ENCODE assay signal across 8 cellular contexts in the genomic region with DNA sequence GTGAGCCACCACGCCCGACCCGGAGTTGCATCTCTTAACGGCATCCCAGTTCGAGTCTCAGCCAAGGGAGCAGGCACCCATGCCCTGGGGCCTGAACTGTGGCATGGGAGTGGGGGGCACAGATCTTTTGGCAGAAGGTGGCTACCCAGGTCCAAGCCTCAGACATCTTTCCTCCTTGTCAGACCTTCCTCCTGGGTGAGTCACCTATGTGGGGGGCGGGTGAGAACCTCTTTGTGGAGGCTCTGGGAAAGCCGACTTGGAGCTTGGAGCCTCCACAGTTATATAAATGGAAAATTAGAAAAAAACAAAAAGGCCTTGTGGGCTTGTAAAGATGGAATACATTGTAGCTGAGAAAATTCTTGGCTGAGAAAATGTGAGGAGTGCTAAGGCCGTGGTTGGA.
DNase-seq lines count a peak whose midpoint lies in the region; ATAC-seq and TF ChIP-seq lines count a peak whose summit lies in the region.

No MANE protein-coding gene starts in this region.

- DNase-seq in left ventricle myocardium inferior (no peak), Right ventricle myocardium inferior (ENCODE audit: missing footprints) (no peak), kidney tubule cell (ENCODE audit: low spot score) (peak; percentile 39), uterus (no peak), NCI-H446 treated with DMSO at 0.1 percent for 48 hours (lab: John Stamatoyannopoulos, UW) (no peak), GM20000 (ENCODE audit: low spot score) (no peak), SIG-M5 treated with dmso at 0.1 percent for 504 hours (lab: John Stamatoyannopoulos, UW; ENCODE audit: unreplicated experiment) (no peak)

- H3K27me3 ChIP-seq in left ventricle myocardium inferior (ENCODE audit: low read depth), result no peaks in the 10 kb centered on the region
- H3K27me3 ChIP-seq in uterus, result no peaks in the 10 kb centered on the region

- H3K9me3 ChIP-seq in left ventricle myocardium inferior (replicated peaks), result no peaks in the 10 kb centered on the region
- no peaks in the 10 kb centered on the region for H3K9me3 ChIP-seq in uterus

- H3K36me3 ChIP-seq in left ventricle myocardium inferior (no peaks in the 10 kb centered on the region), uterus (no peaks in the 10 kb centered on the region)

- intact Hi-C loops in left ventricle myocardium inferior (cut with micrococcal nuclease) (no loop called here), Right ventricle myocardium inferior (cut with DNase I) (loop anchor here (5.0 kb wide), 2 partner anchors 362 to 497 kb away; a partner anchor contains a TSS), uterus (cut with DNase I; ENCODE audit: low total_unique reads) (no loop called here)

- peaks cover 40% of the 10 kb centered on the region for H3K4me1 ChIP-seq in left ventricle myocardium inferior
- peaks cover 0 to 10% of the 10 kb centered on the region in 2 donors for H3K4me1 ChIP-seq in uterus

- no peak for ATAC-seq in Right ventricle myocardium inferior

- TF ChIP-seq POLR2A in uterus (IDR thresholded peaks at IDR 0.05), result no peak

- no peak for TF ChIP-seq CTCF in left ventricle myocardium inferior (IDR thresholded peaks at IDR 0.05; ENCODE audit: borderline replicate concordance)
- no peak for TF ChIP-seq CTCF in uterus (IDR thresholded peaks at IDR 0.05)
- no peak for TF ChIP-seq CTCF in GM20000 (IDR thresholded peaks at IDR 0.05; ENCODE audit: extremely low read depth, missing control alignments)

- H3K4me3 ChIP-seq in left ventricle myocardium inferior (no peak overlapping the region), uterus (no peak overlapping the region)

- H3K27ac ChIP-seq in left ventricle myocardium inferior (replicated peaks) (peak overlapping the region; percentile 24), angular gyrus (ENCODE audit: low read depth, low read length) (peak overlapping the region; percentile 14), uterus (peak overlapping the region; percentile 73 to 77)

Comparison
In these comparisons a context has a peak if more than half of its experiments do, and no peak if none do; other contexts are left out.
1. H3K27ac ChIP-seq: peak in every context shown above with its lines; median percentile 75 in uterus; 24 in left ventricle myocardium inferior; 14 in angular gyrus.